In genomic region chr9:16417101-16417500, GRCh38 we compare ENCODE assay signal across 8 cellular contexts.
DNase-seq lines count a peak whose midpoint lies in the region; ATAC-seq lines count a peak whose summit lies in the region.

No MANE protein-coding gene starts in this region.

- H3K9me2 ChIP-seq in Karpas-422 (replicated peaks; ENCODE audit: insufficient read depth, low read length), result no peaks in the 10 kb centered on the region

- H3K9ac ChIP-seq in rectal smooth muscle tissue (ENCODE audit: low read length) (no peak overlapping the region), Karpas-422 (ENCODE audit: low read length) (no peak overlapping the region)

- no peaks in the 10 kb centered on the region for H4K20me1 ChIP-seq in Karpas-422 (ENCODE audit: insufficient read depth, low read depth, low read length)

- no peaks in the 10 kb centered on the region for H3K36me3 Mint-ChIP-seq in effector memory CD8-positive, alpha-beta T cell (ENCODE audit: insufficient read depth)

- H3K27ac ChIP-seq in rectal smooth muscle tissue (ENCODE audit: low read depth, low read length), result peak overlapping the region; percentile 4
- H3K27ac ChIP-seq in Karpas-422 (ENCODE audit: low read length), result no peak overlapping the region

- no peak overlapping the region for H3K4me2 ChIP-seq in Karpas-422 (ENCODE audit: low read depth, low read length, poor library complexity, severe bottlenecking)

- H3K27ac Mint-ChIP-seq in effector memory CD8-positive, alpha-beta T cell, result no peak overlapping the region

- ATAC-seq in GM18867 (IDR thresholded peaks at IDR 0.05; ENCODE audit: unreplicated experiment), result peak; percentile 88
- no peak for ATAC-seq in effector memory CD8-positive, alpha-beta T cell (replicated peaks)

- no peaks in the 10 kb centered on the region for H3K79me2 ChIP-seq in Karpas-422 (ENCODE audit: low read length)

- DNase-seq in NCI-H128 (lab: John Stamatoyannopoulos, UW; ENCODE audit: unreplicated experiment) (peak; percentile 40), dermis blood vessel endothelial cell (peak; percentile 10), SHP77 treated with DMSO at 0.1 percent for 48 hours (lab: John Stamatoyannopoulos, UW) (no peak), Karpas-422 (no peak), NCI-H1417 treated with DMSO at 0.1 percent for 48 hours (lab: John Stamatoyannopoulos, UW) (no peak)
- DNase-seq in effector memory CD8-positive, alpha-beta T cell, result no peak

- no peak overlapping the region for H3K4me3 ChIP-seq in rectal smooth muscle tissue (ENCODE audit: low read length)
- no peak overlapping the region for H3K4me3 ChIP-seq in Karpas-422 (ENCODE audit: low read length)

- no peak overlapping the region for H2AFZ ChIP-seq in Karpas-422 (ENCODE audit: low read length)

- H3K9me3 ChIP-seq in Karpas-422 (ENCODE audit: low read length), result no peaks in the 10 kb centered on the region

- H3K4me3 Mint-ChIP-seq in effector memory CD8-positive, alpha-beta T cell, result no peak overlapping the region

- H3K4me1 Mint-ChIP-seq in effector memory CD8-positive, alpha-beta T cell (ENCODE audit: low read depth in 2 of 2), result no peaks in the 10 kb centered on the region

- H3K27me3 ChIP-seq in rectal smooth muscle tissue (ENCODE audit: control insufficient read depth, insufficient read depth, low read length) (no peaks in the 10 kb centered on the region), Karpas-422 (ENCODE audit: low read length) (no peaks in the 10 kb centered on the region)

- no peaks in the 10 kb centered on the region for H3K36me3 ChIP-seq in rectal smooth muscle tissue (ENCODE audit: control insufficient read depth, insufficient read depth, low read length)
- H3K36me3 ChIP-seq in Karpas-422 (ENCODE audit: insufficient read depth, low read length), result no peaks in the 10 kb centered on the region

- H3K9me3 Mint-ChIP-seq in effector memory CD8-positive, alpha-beta T cell, result peaks cover 4 to 7% of the 10 kb centered on the region in 2 donors

- H3K4me1 ChIP-seq in rectal smooth muscle tissue (ENCODE audit: control insufficient read depth, insufficient read depth, low read length), result peaks cover 14% of the 10 kb centered on the region
- no peaks in the 10 kb centered on the region for H3K4me1 ChIP-seq in Karpas-422 (ENCODE audit: low read length)

- no peaks in the 10 kb centered on the region for H3K27me3 Mint-ChIP-seq in effector memory CD8-positive, alpha-beta T cell

Comparison
In these comparisons a context has a peak if more than half of its experiments do, and no peak if none do; other contexts are left out.
1. DNase-seq: peak in NCI-H128 (single experiment) and dermis blood vessel endothelial cell (single experiment); none in SHP77 treated with DMSO at 0.1 percent for 48 hours (single experiment), Karpas-422 (single experiment), effector memory CD8-positive, alpha-beta T cell (0 of 3) and NCI-H1417 treated with DMSO at 0.1 percent for 48 hours (single experiment).